In the genomic region with DNA sequence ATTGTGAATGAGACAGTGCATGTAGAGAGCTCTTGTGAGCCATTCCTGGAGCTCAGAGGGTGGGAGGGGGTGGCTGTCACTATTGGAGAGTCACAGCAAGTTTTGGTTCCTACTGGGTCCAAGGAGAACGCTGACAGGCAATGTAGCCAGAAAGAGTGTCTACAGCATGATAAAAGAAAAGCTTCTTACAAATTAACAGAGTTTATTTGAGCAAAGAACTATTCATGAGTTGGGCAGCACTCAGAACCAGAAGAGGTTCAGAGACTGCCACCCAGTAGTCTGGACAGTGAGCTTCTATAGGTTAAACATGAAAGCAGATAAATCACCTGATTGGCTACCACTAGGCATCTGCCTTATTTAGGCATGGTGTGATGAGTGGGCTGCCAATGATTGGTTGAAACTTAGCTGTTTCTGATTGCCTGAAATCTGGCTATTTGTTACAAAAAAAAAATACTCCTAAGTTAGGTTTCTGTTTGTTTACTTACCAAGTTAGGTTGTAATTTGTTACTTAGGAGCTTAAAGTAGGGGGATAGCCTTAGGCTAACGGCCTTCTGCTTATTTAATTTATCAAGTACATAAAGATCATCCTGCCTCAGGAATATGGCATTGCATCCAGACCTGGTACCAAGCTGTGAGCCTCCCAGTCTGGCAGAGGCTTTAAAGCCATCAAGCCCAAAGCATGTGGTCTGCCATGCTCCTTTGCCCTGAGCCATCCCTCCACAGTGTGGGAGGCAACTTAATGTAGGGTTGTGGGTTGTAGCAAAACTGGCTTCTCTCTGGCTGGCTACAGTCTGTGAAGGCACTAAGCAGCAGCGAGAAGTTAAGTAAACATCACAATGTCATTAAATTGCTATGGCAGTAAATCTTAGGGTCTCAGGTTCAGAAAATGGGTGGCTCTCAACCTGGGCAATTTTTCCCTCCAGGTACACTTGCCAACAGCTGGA, we compare ENCODE assay signal across 1 cellular context.
TF ChIP-seq lines count a peak whose summit lies in the region.

No MANE protein-coding gene starts in this region.

TF ChIP-seq in HEK293, 187 proteins besides CTCF, POLR2A, EP300 and RAD21 (continued from another document):
- no peak for TF ChIP-seq ZBTB26 (tag by site-specific recombination; optimal IDR thresholded peaks at IDR 0.05)
- no peak for TF ChIP-seq ZNF24 (tag by site-specific recombination; IDR thresholded peaks at IDR 0.05)
- TF ChIP-seq TRIM28 (IDR thresholded peaks at IDR 0.05; ENCODE audit: borderline replicate concordance, low read length) = no peak
- TF ChIP-seq HOXC10 (CRISPR knock-in tag; IDR thresholded peaks at IDR 0.05) = no peak
- no peak for TF ChIP-seq WT1 (tag by site-specific recombination; IDR thresholded peaks at IDR 0.05)
- TF ChIP-seq ZFHX2 (tag by site-specific recombination; conservative IDR thresholded peaks at IDR 0.05) = peak; percentile 51
- no peak for TF ChIP-seq YY1 (tag by site-specific recombination; IDR thresholded peaks at IDR 0.05)
- TF ChIP-seq, protein P1, sequence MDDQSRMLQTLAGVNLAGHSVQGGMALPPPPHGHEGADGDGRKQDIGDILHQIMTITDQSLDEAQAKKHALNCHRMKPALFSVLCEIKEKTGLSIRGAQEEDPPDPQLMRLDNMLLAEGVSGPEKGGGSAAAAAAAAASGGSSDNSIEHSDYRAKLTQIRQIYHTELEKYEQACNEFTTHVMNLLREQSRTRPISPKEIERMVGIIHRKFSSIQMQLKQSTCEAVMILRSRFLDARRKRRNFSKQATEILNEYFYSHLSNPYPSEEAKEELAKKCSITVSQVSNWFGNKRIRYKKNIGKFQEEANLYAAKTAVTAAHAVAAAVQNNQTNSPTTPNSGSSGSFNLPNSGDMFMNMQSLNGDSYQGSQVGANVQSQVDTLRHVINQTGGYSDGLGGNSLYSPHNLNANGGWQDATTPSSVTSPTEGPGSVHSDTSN (CRISPR knock-in tag; IDR thresholded peaks at IDR 0.05) = no peak
- no peak for TF ChIP-seq ZNF324 (tag by site-specific recombination; IDR thresholded peaks at IDR 0.05)
- TF ChIP-seq, protein P2, sequence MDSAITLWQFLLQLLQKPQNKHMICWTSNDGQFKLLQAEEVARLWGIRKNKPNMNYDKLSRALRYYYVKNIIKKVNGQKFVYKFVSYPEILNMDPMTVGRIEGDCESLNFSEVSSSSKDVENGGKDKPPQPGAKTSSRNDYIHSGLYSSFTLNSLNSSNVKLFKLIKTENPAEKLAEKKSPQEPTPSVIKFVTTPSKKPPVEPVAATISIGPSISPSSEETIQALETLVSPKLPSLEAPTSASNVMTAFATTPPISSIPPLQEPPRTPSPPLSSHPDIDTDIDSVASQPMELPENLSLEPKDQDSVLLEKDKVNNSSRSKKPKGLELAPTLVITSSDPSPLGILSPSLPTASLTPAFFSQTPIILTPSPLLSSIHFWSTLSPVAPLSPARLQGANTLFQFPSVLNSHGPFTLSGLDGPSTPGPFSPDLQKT (IDR thresholded peaks at IDR 0.05; ENCODE audit: borderline replicate concordance, low read depth, low read length) = no peak
- no peak for TF ChIP-seq ZNF670 (tag by site-specific recombination; IDR thresholded peaks at IDR 0.05; ENCODE audit: low read depth)
- TF ChIP-seq ZFP3 (tag by site-specific recombination; IDR thresholded peaks at IDR 0.05; ENCODE audit: low read depth) = no peak
- TF ChIP-seq ZNF707 (tag by site-specific recombination; IDR thresholded peaks at IDR 0.05) = no peak
- TF ChIP-seq ZNF692 (tag by site-specific recombination; IDR thresholded peaks at IDR 0.05) = no peak
- TF ChIP-seq ZBTB6 (tag by site-specific recombination; IDR thresholded peaks at IDR 0.05) = no peak
- no peak for TF ChIP-seq ZNF555 (tag by site-specific recombination; conservative IDR thresholded peaks at IDR 0.05)
- TF ChIP-seq EGR2 (tag by site-specific recombination; IDR thresholded peaks at IDR 0.05; ENCODE audit: low read depth) = peak; percentile 54; the same call in 1 of the 2 replicates
- TF ChIP-seq, protein P3, sequence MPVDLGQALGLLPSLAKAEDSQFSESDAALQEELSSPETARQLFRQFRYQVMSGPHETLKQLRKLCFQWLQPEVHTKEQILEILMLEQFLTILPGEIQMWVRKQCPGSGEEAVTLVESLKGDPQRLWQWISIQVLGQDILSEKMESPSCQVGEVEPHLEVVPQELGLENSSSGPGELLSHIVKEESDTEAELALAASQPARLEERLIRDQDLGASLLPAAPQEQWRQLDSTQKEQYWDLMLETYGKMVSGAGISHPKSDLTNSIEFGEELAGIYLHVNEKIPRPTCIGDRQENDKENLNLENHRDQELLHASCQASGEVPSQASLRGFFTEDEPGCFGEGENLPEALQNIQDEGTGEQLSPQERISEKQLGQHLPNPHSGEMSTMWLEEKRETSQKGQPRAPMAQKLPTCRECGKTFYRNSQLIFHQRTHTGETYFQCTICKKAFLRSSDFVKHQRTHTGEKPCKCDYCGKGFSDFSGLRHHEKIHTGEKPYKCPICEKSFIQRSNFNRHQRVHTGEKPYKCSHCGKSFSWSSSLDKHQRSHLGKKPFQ (tag by site-specific recombination; IDR thresholded peaks at IDR 0.05) = no peak
- TF ChIP-seq ZNF157 (tag by site-specific recombination; IDR thresholded peaks at IDR 0.05) = no peak
- TF ChIP-seq BCL11A (tag by site-specific recombination; IDR thresholded peaks at IDR 0.05; ENCODE audit: low read depth) = no peak
- no peak for TF ChIP-seq ZNF302 (tag by site-specific recombination; IDR thresholded peaks at IDR 0.05; ENCODE audit: low read depth)
- TF ChIP-seq GLI4 (tag by site-specific recombination; IDR thresholded peaks at IDR 0.05) = no peak
- no peak for TF ChIP-seq ZBTB17 (tag by site-specific recombination; IDR thresholded peaks at IDR 0.05)
- no peak for TF ChIP-seq SP7 (tag by site-specific recombination; IDR thresholded peaks at IDR 0.05)
- TF ChIP-seq, protein P4, sequence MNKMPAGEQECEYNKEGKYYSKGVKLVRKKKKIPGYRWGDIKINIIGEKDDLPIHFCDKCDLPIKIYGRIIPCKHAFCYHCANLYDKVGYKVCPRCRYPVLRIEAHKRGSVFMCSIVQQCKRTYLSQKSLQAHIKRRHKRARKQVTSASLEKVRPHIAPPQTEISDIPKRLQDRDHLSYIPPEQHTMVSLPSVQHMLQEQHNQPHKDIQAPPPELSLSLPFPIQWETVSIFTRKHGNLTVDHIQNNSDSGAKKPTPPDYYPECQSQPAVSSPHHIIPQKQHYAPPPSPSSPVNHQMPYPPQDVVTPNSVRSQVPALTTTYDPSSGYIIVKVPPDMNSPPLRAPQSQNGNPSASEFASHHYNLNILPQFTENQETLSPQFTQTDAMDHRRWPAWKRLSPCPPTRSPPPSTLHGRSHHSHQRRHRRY (tag by site-specific recombination; IDR thresholded peaks at IDR 0.05) = no peak
